ENCODE assay signal across 2 cellular contexts in genomic region chr22:18957621-18958320, GRCh38. TPM values are rescaled to one million over a fixed set of nuclear protein-coding genes. Genes with fewer than 3 reads are reported as not detected.
"Had no signal": no experiment of that assay in that cellular context is flagged by ENCODE, and none has a peak within 500 bp of the region (broad histone marks: within the 10 kb centered on the region; RNA-seq: fewer than 3 reads in every experiment).

No MANE protein-coding gene starts in this region.

RNA-seq across cellular contexts. Expression of gene PRODH, which starts 21.7 kb away (rescaled TPM):
- total RNA-seq: fibroblast of lung, glomerular endothelial cell had no signal
